In genomic region chr17:7614422-7615264, GRCh38 we compare ENCODE assay signal across 8 cellular contexts. TPM values are rescaled to one million over a fixed set of nuclear protein-coding genes. Genes with fewer than 3 reads are reported as not detected.
DNase-seq lines count a peak whose midpoint lies in the region; ATAC-seq and TF ChIP-seq lines count a peak whose summit lies in the region.

Gene FXR2, minus strand, starts transcription at chr17:7614897. Its CDS starts 365 bp downstream, at chr17:7614532.

- peak; percentile 99 for DNase-seq in DMS79 (lab: John Stamatoyannopoulos, UW)
- DNase-seq in KG1 (lab: John Stamatoyannopoulos, UW): peak; percentile 83
- DNase-seq in activated T-cell treated with anti-CD3 and anti-CD28 coated beads, Interleukin-2, amount 50 U/mL, for 24 hours: peak; percentile 99
- DNase-seq in epithelial cell of proximal tubule (ENCODE audit: low read depth): peak; percentile 93
- DNase-seq in stimulated activated CD8-positive, alpha-beta memory T cell treated with anti-CD3 and anti-CD28 coated beads, Interleukin-4, amount 100 ng/mL, for 48 hours: peak; percentile 99

- no peaks in the 10 kb centered on the region for H3K27me3 Mint-ChIP-seq in activated T-cell treated with anti-CD3 and anti-CD28 coated beads, Interleukin-2, amount 50 U/mL, for 24 hours

- H3K4me1 ChIP-seq in mucosa of rectum (ENCODE audit: control insufficient read depth in 2 of 2, insufficient read depth in 2 of 2, low read length in 2 of 2): peaks cover 16 to 17% of the 10 kb centered on the region in 2 donors

- H3K4me3 ChIP-seq in epithelial cell of proximal tubule (ENCODE audit: low read depth, low read length): peak within 1 kb of the TSS; percentile 92
- peak within 1 kb of the TSS; percentile 81 to 90 for H3K4me3 ChIP-seq in mucosa of rectum (ENCODE audit: low read length in 2 of 2)

- H3K4me3 Mint-ChIP-seq in activated T-cell treated with anti-CD3 and anti-CD28 coated beads, Interleukin-2, amount 50 U/mL, for 24 hours: peak within 1 kb of the TSS; percentile 88

- H3K4me1 Mint-ChIP-seq in activated T-cell treated with anti-CD3 and anti-CD28 coated beads, Interleukin-2, amount 50 U/mL, for 24 hours (ENCODE audit: low read depth): peaks cover 38% of the 10 kb centered on the region

- H3K9ac ChIP-seq in mucosa of rectum (ENCODE audit: low read depth in 1 of 2, low read length in 2 of 2): peak within 1 kb of the TSS; percentile 80 to 93

- peak; percentile 59 for TF ChIP-seq CTCF in epithelial cell of proximal tubule (conservative IDR thresholded peaks at IDR 0.05; ENCODE audit: low read depth, low read length)

- H3K27me3 ChIP-seq in mucosa of rectum (ENCODE audit: control insufficient read depth in 2 of 2, insufficient read depth in 2 of 2, low read length in 2 of 2): no peaks in the 10 kb centered on the region

- peak; percentile 65 for ATAC-seq in GM21717 (IDR thresholded peaks at IDR 0.05; ENCODE audit: unreplicated experiment)

- peak within 1 kb of the TSS; percentile 85 to 90 for H3K27ac ChIP-seq in mucosa of rectum (ENCODE audit: low read depth in 2 of 2, low read length in 2 of 2)

- H3K36me3 Mint-ChIP-seq in activated T-cell treated with anti-CD3 and anti-CD28 coated beads, Interleukin-2, amount 50 U/mL, for 24 hours (ENCODE audit: low read depth): peaks cover 36% of the 10 kb centered on the region

- H3K27ac Mint-ChIP-seq in activated T-cell treated with anti-CD3 and anti-CD28 coated beads, Interleukin-2, amount 50 U/mL, for 24 hours: peak within 1 kb of the TSS; percentile 91

- no peaks in the 10 kb centered on the region for H3K9me3 ChIP-seq in mucosa of rectum (ENCODE audit: control insufficient read depth in 2 of 2, low read length in 2 of 2)

- H3K36me3 ChIP-seq in mucosa of rectum (ENCODE audit: control insufficient read depth in 2 of 2, insufficient read depth in 2 of 2, low read length in 2 of 2): peaks cover 0 to 2% of the 10 kb centered on the region in 2 donors

- H3K9me3 Mint-ChIP-seq in activated T-cell treated with anti-CD3 and anti-CD28 coated beads, Interleukin-2, amount 50 U/mL, for 24 hours: no peaks in the 10 kb centered on the region

TF ChIP-seq in PFSK-1, 5 proteins besides CTCF, POLR2A, EP300 and RAD21:
- TF ChIP-seq REST (IDR thresholded peaks at IDR 0.05; ENCODE audit: insufficient read depth in 1 of 2, low read depth in 2 of 2, low read length in 2 of 2): no peak
- TF ChIP-seq SIN3A (IDR thresholded peaks at IDR 0.05; ENCODE audit: borderline replicate concordance, insufficient read depth, low read length): 0 out of 2 replicates have a peak, but pooled peaks have one; percentile 72
- TF ChIP-seq FOXP2 (optimal IDR thresholded peaks at IDR 0.05; ENCODE audit: borderline replicate concordance, extremely low read depth, extremely low read length, insufficient read depth): peak; percentile 54
- peak; percentile 77 for TF ChIP-seq POLR2AphosphoS5 (IDR thresholded peaks at IDR 0.05; ENCODE audit: low read depth, low read length)
- TF ChIP-seq TAF1 (IDR thresholded peaks at IDR 0.05; ENCODE audit: borderline replicate concordance, insufficient read depth, low read length): peak; percentile 83
TF ChIP-seq in PFSK-1: peak in this region for 4.

RNA-seq across cellular contexts. Expression of gene FXR2, which starts in this region (rescaled TPM):
- 60.4 TPM for polyA plus RNA-seq in PFSK-1 (2012; ENCODE audit: insufficient read length, low read depth)
- 49.9 and 53.6 TPM in 2 replicates for total RNA-seq in epithelial cell of proximal tubule

Comparison
In these comparisons a context has a peak if more than half of its experiments do, and no peak if none do; other contexts are left out.
1. Peak in every context shown above with its lines: DNase-seq, ATAC-seq, H3K4me3 ChIP-seq and H3K27ac ChIP-seq.